ENCODE assay signal across 9 cellular contexts in the genomic region with DNA sequence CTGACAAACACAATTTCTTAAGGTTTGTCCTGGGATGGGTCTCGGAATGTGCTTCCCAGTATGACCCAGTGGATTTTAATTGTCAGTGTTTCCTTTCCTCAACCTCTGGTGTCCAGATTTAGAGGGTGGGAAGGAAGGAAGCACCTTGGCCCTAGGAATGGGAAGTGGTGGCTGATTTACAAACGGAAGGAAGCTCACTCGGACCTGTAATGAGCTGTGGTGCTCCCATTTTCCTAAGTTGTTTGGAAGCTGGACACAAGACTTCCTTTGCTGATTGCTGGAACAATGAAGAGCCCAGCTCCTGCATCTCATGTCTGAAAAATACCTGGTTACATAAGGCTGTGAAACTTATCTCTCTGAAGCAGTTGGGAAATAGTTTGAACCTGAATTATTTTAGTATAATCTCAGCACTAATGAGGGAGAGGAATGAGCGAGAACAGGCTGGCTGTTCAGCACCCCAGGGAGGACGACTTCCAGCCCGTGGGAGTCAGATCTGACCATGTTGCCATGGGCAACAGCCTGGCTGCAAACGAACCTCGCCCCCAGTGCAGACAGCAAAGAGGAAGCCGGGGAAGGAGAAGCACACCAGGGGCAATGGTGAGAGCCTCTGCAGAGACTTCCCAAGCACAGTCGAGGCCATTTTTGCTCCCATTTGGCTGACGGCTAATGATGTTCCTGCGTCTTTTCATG.
DNase-seq lines count a peak whose midpoint lies in the region; ATAC-seq lines count a peak whose summit lies in the region.
"Had no signal": no experiment of that assay in that cellular context is flagged by ENCODE, and none has a peak within 500 bp of the region (broad histone marks: within the 10 kb centered on the region; RNA-seq: fewer than 3 reads in every experiment).

No MANE protein-coding gene starts in this region.

- peak; percentile 43 for DNase-seq in EH (ENCODE audit: low read depth)
- peak; percentile 76 for DNase-seq in NCI-H748 (lab: John Stamatoyannopoulos, UW; ENCODE audit: unreplicated experiment)
- peak in 33 of 42 donors; percentile 31 to 81 (median 57) for DNase-seq in head of caudate nucleus
- peak; percentile 29 for DNase-seq in middle frontal gyrus (ENCODE audit: extremely low spot score, low spot score)
- DNase-seq in cortex of kidney (lab: John Stamatoyannopoulos, UW), result no peak
- DNase-seq in DMS53 (lab: John Stamatoyannopoulos, UW), result no peak

- intact Hi-C loops in head of caudate nucleus (cut with DNase I), result no loop called here

- ATAC-seq in GM18907 (IDR thresholded peaks at IDR 0.05; ENCODE audit: unreplicated experiment), result no peak
- ATAC-seq in HG02642 (IDR thresholded peaks at IDR 0.05; ENCODE audit: poor library complexity, unreplicated experiment), result no peak
- ATAC-seq: CD8-positive, alpha-beta T cell had no signal

Comparison
In these comparisons a context has a peak if more than half of its experiments do, and no peak if none do; other contexts are left out.
1. DNase-seq: peak in EH (single experiment), NCI-H748 (single experiment), head of caudate nucleus (33 of 42) and middle frontal gyrus (single experiment); none in cortex of kidney (single experiment) and DMS53 (single experiment).